In the genomic region with DNA sequence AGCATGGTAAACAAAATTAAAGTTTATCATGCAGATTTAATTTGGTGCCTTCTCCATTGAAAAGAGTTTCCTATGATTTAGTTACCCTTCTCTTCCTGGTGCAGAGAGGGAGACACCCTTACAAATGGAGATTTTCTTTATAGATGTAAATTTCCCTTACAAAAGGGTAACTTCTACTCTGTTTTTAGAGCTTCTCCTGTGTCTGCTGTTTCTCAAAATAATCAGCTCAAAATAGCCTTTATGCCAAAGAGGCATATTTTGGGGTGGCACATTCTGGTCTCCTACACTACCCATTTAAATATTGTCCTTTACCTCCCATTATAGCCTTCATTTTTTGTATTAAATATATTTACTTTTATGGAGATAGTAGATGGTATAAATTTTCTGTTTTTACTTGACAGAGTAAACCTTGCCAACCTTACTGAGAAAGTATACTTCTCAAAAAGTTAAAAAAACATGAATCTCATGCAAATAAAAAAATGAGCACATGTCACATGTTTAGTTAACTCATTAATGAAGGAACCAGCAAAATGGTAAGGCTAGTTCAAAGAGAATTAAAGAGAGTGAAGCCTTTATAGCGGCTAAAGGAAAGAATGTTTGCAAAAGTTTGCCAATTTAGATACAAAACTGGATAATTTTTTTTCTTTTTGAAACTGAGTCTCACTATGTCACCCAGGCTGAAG, we compare ENCODE assay signal across 24 cellular contexts.
"Had no signal": no experiment of that assay in that cellular context is flagged by ENCODE, and none has a peak within 500 bp of the region (broad histone marks: within the 10 kb centered on the region; RNA-seq: fewer than 3 reads in every experiment).

No MANE protein-coding gene starts in this region.

- H3K4me3 ChIP-seq: coronary artery, heart left ventricle, left ventricle myocardium inferior, ovary, psoas muscle, right atrium auricular region, thyroid gland had no signal

- ATAC-seq: activated CD4-positive, CD25-positive, alpha-beta regulatory T cell treated with anti-CD3 and anti-CD28 coated beads, Interleukin-2, amount 50 U/mL, for 24 hours; activated CD8-positive, alpha-beta memory T cell treated with anti-CD3 and anti-CD28 coated beads, Interleukin-2, amount 10 ng/mL, durations not matched to agents 7 days and 5 days; activated CD8-positive, alpha-beta T cell treated with anti-CD3 and anti-CD28 coated beads for 36 hours; activated naive CD8-positive, alpha-beta T cell treated with anti-CD3 and anti-CD28 coated beads, Interleukin-2, amount 50 U/mL, for 24 hours; heart left ventricle; psoas muscle had no signal

- H3K9me3 Mint-ChIP-seq: activated CD4-positive, alpha-beta T cell treated with anti-CD3 and anti-CD28 coated beads, Interleukin-2, amount 10 ng/mL, durations not matched to agents 7 days and 5 days; activated CD8-positive, alpha-beta T cell treated with anti-CD3 and anti-CD28 coated beads for 36 hours; activated naive CD4-positive, alpha-beta T cell treated with anti-CD3 and anti-CD28 coated beads, Interleukin-2, amount 10 ng/mL, durations not matched to agents 7 days and 5 days; activated naive CD8-positive, alpha-beta T cell treated with anti-CD3 and anti-CD28 coated beads, Interleukin-2, amount 50 U/mL, for 24 hours; immature natural killer cell; stimulated activated naive CD8-positive, alpha-beta T cell treated with anti-CD3 and anti-CD28 coated beads, Interleukin-15, Interleukin-2, amounts not matched to agents 100 ng/mL and 50 ng/mL, for 24 hours had no signal

- H3K9me3 ChIP-seq: left ventricle myocardium inferior, neutrophil, ovary, psoas muscle, right atrium auricular region, thyroid gland had no signal

- H3K4me3 Mint-ChIP-seq: activated CD4-positive, alpha-beta T cell treated with anti-CD3 and anti-CD28 coated beads, Interleukin-2, amount 10 ng/mL, durations not matched to agents 7 days and 5 days; activated CD8-positive, alpha-beta memory T cell treated with anti-CD3 and anti-CD28 coated beads, Interleukin-2, amount 10 ng/mL, durations not matched to agents 7 days and 5 days; activated CD8-positive, alpha-beta T cell treated with anti-CD3 and anti-CD28 coated beads for 36 hours; activated naive CD4-positive, alpha-beta T cell treated with anti-CD3 and anti-CD28 coated beads, Interleukin-2, amount 10 ng/mL, durations not matched to agents 7 days and 5 days; activated naive CD8-positive, alpha-beta T cell treated with anti-CD3 and anti-CD28 coated beads, Interleukin-2, amount 50 U/mL, for 24 hours; immature natural killer cell; nephron; stimulated activated naive CD8-positive, alpha-beta T cell treated with anti-CD3 and anti-CD28 coated beads, Interleukin-15, Interleukin-2, amounts not matched to agents 100 ng/mL and 50 ng/mL, for 24 hours had no signal

- H3K36me3 ChIP-seq: heart left ventricle, left ventricle myocardium inferior, neutrophil, ovary, right atrium auricular region, thyroid gland had no signal

- DNase-seq: activated CD4-positive, alpha-beta T cell treated with anti-CD3 and anti-CD28 coated beads, Interleukin-2, amount 10 ng/mL, durations not matched to agents 7 days and 5 days; activated CD8-positive, alpha-beta memory T cell treated with anti-CD3 and anti-CD28 coated beads, Interleukin-2, amount 10 ng/mL, durations not matched to agents 7 days and 5 days; activated CD8-positive, alpha-beta T cell treated with anti-CD3 and anti-CD28 coated beads for 36 hours; activated effector memory CD4-positive, alpha-beta T cell treated with anti-CD3 and anti-CD28 coated beads, Interleukin-2, amount 50 U/mL, for 16 hours; activated naive CD4-positive, alpha-beta T cell treated with anti-CD3 and anti-CD28 coated beads, Interleukin-2, amount 10 ng/mL, durations not matched to agents 7 days and 5 days; activated naive CD8-positive, alpha-beta T cell treated with anti-CD3 and anti-CD28 coated beads, Interleukin-2, amount 50 U/mL, for 24 hours; activated T-cell treated with anti-CD3 and anti-CD28 coated beads for 4 hours; cerebellar nuclear complex; heart left ventricle; immature natural killer cell; kidney glomerular epithelial cell; left ventricle myocardium inferior; ovary; psoas muscle; stimulated activated CD4-positive, alpha-beta T cell treated with anti-CD3 and anti-CD28 coated beads, Interleukin-4, amount 100 ng/mL, for 4 hours; substantia nigra; thyroid gland had no signal

- H3K36me3 Mint-ChIP-seq: activated CD8-positive, alpha-beta memory T cell treated with anti-CD3 and anti-CD28 coated beads, Interleukin-2, amount 10 ng/mL, durations not matched to agents 7 days and 5 days; activated naive CD4-positive, alpha-beta T cell treated with anti-CD3 and anti-CD28 coated beads, Interleukin-2, amount 10 ng/mL, durations not matched to agents 7 days and 5 days; immature natural killer cell had no signal

- H3K27ac Mint-ChIP-seq: activated CD4-positive, alpha-beta T cell treated with anti-CD3 and anti-CD28 coated beads, Interleukin-2, amount 10 ng/mL, durations not matched to agents 7 days and 5 days; activated CD8-positive, alpha-beta memory T cell treated with anti-CD3 and anti-CD28 coated beads, Interleukin-2, amount 10 ng/mL, durations not matched to agents 7 days and 5 days; activated CD8-positive, alpha-beta T cell treated with anti-CD3 and anti-CD28 coated beads for 36 hours; activated naive CD4-positive, alpha-beta T cell treated with anti-CD3 and anti-CD28 coated beads, Interleukin-2, amount 10 ng/mL, durations not matched to agents 7 days and 5 days; activated naive CD8-positive, alpha-beta T cell treated with anti-CD3 and anti-CD28 coated beads, Interleukin-2, amount 50 U/mL, for 24 hours; immature natural killer cell; stimulated activated naive CD8-positive, alpha-beta T cell treated with anti-CD3 and anti-CD28 coated beads, Interleukin-15, Interleukin-2, amounts not matched to agents 100 ng/mL and 50 ng/mL, for 24 hours had no signal

- H3K27me3 ChIP-seq: ovary, right atrium auricular region, thyroid gland had no signal

- H3K27ac ChIP-seq: coronary artery, epithelial cell of prostate, heart left ventricle, left ventricle myocardium inferior, neutrophil, ovary, psoas muscle, right atrium auricular region, thyroid gland had no signal

- H3K4me1 ChIP-seq: heart left ventricle, left ventricle myocardium inferior, psoas muscle, right atrium auricular region, thyroid gland had no signal

- H3K4me1 Mint-ChIP-seq: activated CD4-positive, alpha-beta T cell treated with anti-CD3 and anti-CD28 coated beads, Interleukin-2, amount 10 ng/mL, durations not matched to agents 7 days and 5 days; activated CD8-positive, alpha-beta memory T cell treated with anti-CD3 and anti-CD28 coated beads, Interleukin-2, amount 10 ng/mL, durations not matched to agents 7 days and 5 days; activated naive CD4-positive, alpha-beta T cell treated with anti-CD3 and anti-CD28 coated beads, Interleukin-2, amount 10 ng/mL, durations not matched to agents 7 days and 5 days; activated naive CD8-positive, alpha-beta T cell treated with anti-CD3 and anti-CD28 coated beads, Interleukin-2, amount 50 U/mL, for 24 hours; immature natural killer cell had no signal
